In genomic region chr2:142879191-142879590, GRCh38 we compare ENCODE assay signal across 19 cellular contexts. TPM values are rescaled to one million over a fixed set of nuclear protein-coding genes. Genes with fewer than 3 reads are reported as not detected.
DNase-seq lines count a peak whose midpoint lies in the region; ATAC-seq and TF ChIP-seq lines count a peak whose summit lies in the region.
"Had no signal": no experiment of that assay in that cellular context is flagged by ENCODE, and none has a peak within 500 bp of the region (broad histone marks: within the 10 kb centered on the region; RNA-seq: fewer than 3 reads in every experiment).

No MANE protein-coding gene starts in this region.

- no peak for TF ChIP-seq CTCF in hepatocyte (IDR thresholded peaks at IDR 0.05; ENCODE audit: poor library complexity)
- TF ChIP-seq CTCF in mucosa of descending colon (IDR thresholded peaks at IDR 0.05): no peak

- intact Hi-C loops in mucosa of descending colon (cut with DNase I, micrococcal nuclease): no loop called here

- H3K4me3 ChIP-seq in Karpas-422 (ENCODE audit: low read length): no peak overlapping the region
- H3K4me3 ChIP-seq in hepatocyte: no peak overlapping the region
- H3K4me3 ChIP-seq in subcutaneous abdominal adipose tissue (ENCODE audit: low read depth in 1 of 5, low read length in 5 of 5): peak overlapping the region in 3 of 5 donors; percentile 19 to 40 (median 29)
- H3K4me3 ChIP-seq in neuronal stem cell (ENCODE audit: low read length in 2 of 2): no peak overlapping the region
- H3K4me3 ChIP-seq in mucosa of descending colon: no peak overlapping the region
- H3K4me3 ChIP-seq: ascending aorta, GM23248 had no signal

- peak overlapping the region; percentile 78 for H3K4me2 ChIP-seq in Karpas-422 (ENCODE audit: low read depth, low read length, poor library complexity, severe bottlenecking)
- peak overlapping the region; percentile 58 for H3K4me2 ChIP-seq in hepatocyte
- no peak overlapping the region for H3K4me2 ChIP-seq in neuronal stem cell (ENCODE audit: insufficient read depth, low read length, poor library complexity, severe bottlenecking)

- no peak overlapping the region for H2BK5ac ChIP-seq in neuronal stem cell (ENCODE audit: low read length)

- no peak overlapping the region for H4K8ac ChIP-seq in neuronal stem cell (ENCODE audit: low read depth, low read length)

- H2AK5ac ChIP-seq in neuronal stem cell (ENCODE audit: low read depth, low read length): no peak overlapping the region

- H3K79me1 ChIP-seq in neuronal stem cell (ENCODE audit: low read depth, low read length): no peaks in the 10 kb centered on the region

- H3K14ac ChIP-seq in neuronal stem cell (ENCODE audit: low read length): no peak overlapping the region

- H3K36me3 ChIP-seq in Karpas-422 (ENCODE audit: insufficient read depth, low read length) (no peaks in the 10 kb centered on the region), hepatocyte (replicated peaks; ENCODE audit: insufficient read depth, low read depth) (no peaks in the 10 kb centered on the region), subcutaneous abdominal adipose tissue (ENCODE audit: control insufficient read depth in 5 of 5, insufficient read depth in 5 of 5, low read length in 5 of 5) (no peaks in the 10 kb centered on the region), neuronal stem cell (replicated peaks in 1 of 2; ENCODE audit: control insufficient read depth in 2 of 2, insufficient read depth in 2 of 2, low read length in 2 of 2) (no peaks in the 10 kb centered on the region), mucosa of descending colon (ENCODE audit: low read depth) (no peaks in the 10 kb centered on the region)
- H3K36me3 ChIP-seq: ascending aorta, stomach, upper lobe of left lung had no signal

- WGBS in hepatocyte (ENCODE audit: low lambda C conversion rate, missing lambda C conversion rate): 96% methylated on average over 5 of the region's 5 CpGs
- WGBS in neuronal stem cell (ENCODE audit: extremely low coverage in 2 of 2, insufficient read length in 2 of 2, insufficient replicate concordance in 1 of 2), 2 donors: no CpG with 5 or more reads among the region's 5 CpGs

- H2BK15ac ChIP-seq in neuronal stem cell (ENCODE audit: low read length): no peak overlapping the region

- DNase-seq in NOMO-1 treated with DMSO at 0.1 percent for 48 hours (lab: John Stamatoyannopoulos, UW; ENCODE audit: unreplicated experiment) (peak; percentile 17), NOMO-1 (lab: John Stamatoyannopoulos, UW; ENCODE audit: unreplicated experiment in 2 of 2) (no peak), Karpas-422 (peak; percentile 45), hepatocyte (ENCODE audit: low spot score) (no peak), neuronal stem cell (ENCODE audit: low spot score) (no peak), mucosa of descending colon (no peak)
- DNase-seq: 8988T; activated CD4-positive, alpha-beta T cell treated with anti-CD3 and anti-CD28 coated beads for 1 hour; cerebellar nuclear complex; effector memory CD8-positive, alpha-beta T cell; GM23248; NCI-H1930; stomach; upper lobe of left lung had no signal

- H3K9me3 ChIP-seq in Karpas-422 (ENCODE audit: low read length) (no peaks in the 10 kb centered on the region), hepatocyte (ENCODE audit: low read depth) (no peaks in the 10 kb centered on the region), subcutaneous abdominal adipose tissue (ENCODE audit: control insufficient read depth in 5 of 5, low read length in 5 of 5) (no peaks in the 10 kb centered on the region), neuronal stem cell (replicated peaks in 1 of 2; ENCODE audit: control insufficient read depth in 2 of 2, insufficient read depth in 1 of 2, low read depth in 1 of 2, low read length in 2 of 2) (no peaks in the 10 kb centered on the region), mucosa of descending colon (no peaks in the 10 kb centered on the region)
- H3K9me3 ChIP-seq: ascending aorta, stomach, upper lobe of left lung had no signal

- no peak overlapping the region for H2BK120ac ChIP-seq in neuronal stem cell (ENCODE audit: low read depth, low read length)

- no peak overlapping the region for H2AFZ ChIP-seq in Karpas-422 (ENCODE audit: low read length)
- no peak overlapping the region for H2AFZ ChIP-seq in hepatocyte
- H2AFZ ChIP-seq in neuronal stem cell (ENCODE audit: low read length): no peak overlapping the region
- H2AFZ ChIP-seq: GM23248 had no signal

- no peak overlapping the region for H3K18ac ChIP-seq in neuronal stem cell (ENCODE audit: low read length)

- H3K4ac ChIP-seq in neuronal stem cell (ENCODE audit: low read length): no peak overlapping the region

- H3K4me1 ChIP-seq in Karpas-422 (ENCODE audit: low read length) (peaks cover 27% of the 10 kb centered on the region), hepatocyte (ENCODE audit: insufficient read depth) (peaks cover 4% of the 10 kb centered on the region), subcutaneous abdominal adipose tissue (ENCODE audit: control insufficient read depth in 5 of 5, insufficient read depth in 5 of 5, low read length in 5 of 5) (peaks cover 0 to 7% (median 2%) of the 10 kb centered on the region in 5 donors), neuronal stem cell (ENCODE audit: control insufficient read depth in 2 of 2, insufficient read depth in 1 of 2, low read depth in 1 of 2, low read length in 2 of 2) (no peaks in the 10 kb centered on the region), mucosa of descending colon (ENCODE audit: low read depth) (no peaks in the 10 kb centered on the region)
- H3K4me1 ChIP-seq: ascending aorta had no signal

- H4K20me1 ChIP-seq in Karpas-422 (ENCODE audit: insufficient read depth, low read depth, low read length) (no peaks in the 10 kb centered on the region), hepatocyte (ENCODE audit: insufficient read depth, poor library complexity, severe bottlenecking) (no peaks in the 10 kb centered on the region)

- H3K27me3 ChIP-seq in Karpas-422 (ENCODE audit: low read length) (no peaks in the 10 kb centered on the region), hepatocyte (no peaks in the 10 kb centered on the region), subcutaneous abdominal adipose tissue (ENCODE audit: control insufficient read depth in 5 of 5, insufficient read depth in 4 of 5, low read length in 5 of 5) (no peaks in the 10 kb centered on the region), neuronal stem cell (ENCODE audit: control insufficient read depth in 3 of 3, insufficient read depth in 3 of 3, low read depth in 1 of 3, low read length in 3 of 3) (no peaks in the 10 kb centered on the region)
- H3K27me3 ChIP-seq: ascending aorta, stomach, upper lobe of left lung had no signal

- H3K9ac ChIP-seq in Karpas-422 (ENCODE audit: low read length) (no peak overlapping the region), subcutaneous abdominal adipose tissue (ENCODE audit: low read length in 5 of 5) (no peak overlapping the region), neuronal stem cell (ENCODE audit: low read depth, low read length, poor library complexity) (no peak overlapping the region)
- H3K9ac ChIP-seq: GM23248 had no signal

- no peak for ATAC-seq in HG03139 (IDR thresholded peaks at IDR 0.05; ENCODE audit: unreplicated experiment)
- no peak for ATAC-seq in mucosa of descending colon
- ATAC-seq: activated naive CD4-positive, alpha-beta T cell treated with anti-CD3 and anti-CD28 coated beads, Interleukin-2, amount 50 U/mL, for 72 hours; effector memory CD8-positive, alpha-beta T cell; SK-N-SH treated with all-trans-retinoic acid at 6 μM for 48 hours had no signal

- H3K9me2 ChIP-seq in Karpas-422 (replicated peaks; ENCODE audit: insufficient read depth, low read length) (no peaks in the 10 kb centered on the region), hepatocyte (replicated peaks; ENCODE audit: insufficient read depth) (no peaks in the 10 kb centered on the region)

- H2BK12ac ChIP-seq in neuronal stem cell (ENCODE audit: low read length): no peak overlapping the region

- H3K23ac ChIP-seq in neuronal stem cell (ENCODE audit: low read depth, low read length, poor library complexity): no peak overlapping the region

- H4K91ac ChIP-seq in neuronal stem cell (ENCODE audit: low read depth, low read length, poor library complexity): no peak overlapping the region

- H3K27ac ChIP-seq in Karpas-422 (ENCODE audit: low read length) (no peak overlapping the region), hepatocyte (no peak overlapping the region), subcutaneous abdominal adipose tissue (ENCODE audit: low read depth, low read length) (no peak overlapping the region), neuronal stem cell (replicated peaks; ENCODE audit: low read length) (no peak overlapping the region)
- H3K27ac ChIP-seq: ascending aorta, stomach had no signal

- H3K79me2 ChIP-seq in Karpas-422 (ENCODE audit: low read length) (no peaks in the 10 kb centered on the region), hepatocyte (no peaks in the 10 kb centered on the region)

RNA-seq across cellular contexts. Expression of gene KYNU, which starts 1.7 kb away (rescaled TPM):
- 0.75 and 1.8 TPM in 2 replicates for total RNA-seq in Karpas-422 (2014; rRNA removed; shearing (Covaris generic); ENCODE audit: low replicate concordance)
- total RNA-seq in hepatocyte (13.1 and 13.8 TPM in 2 replicates), mucosa of descending colon (1 to 10 TPM; 1.7 to 3.3 (median 2.7) TPM)
- polyA plus RNA-seq in hepatocyte: 7.6 and 9.4 TPM in 2 replicates
- 0.03 TPM for polyA plus RNA-seq in neuronal stem cell (2013, experiment 1 of 2)
- polyA plus RNA-seq in neuronal stem cell (2013, experiment 2 of 2): 0.04 TPM
- total RNA-seq: activated naive CD4-positive, alpha-beta T cell treated with anti-CD3 and anti-CD28 coated beads, Interleukin-2, amount 50 U/mL, for 72 hours; GM23248 had no signal
- polyA plus RNA-seq: GM23248 had no signal

Comparison
In these comparisons a context has a peak if more than half of its experiments do, and no peak if none do; other contexts are left out.
1. DNase-seq: peak in NOMO-1 treated with DMSO at 0.1 percent for 48 hours (single experiment) and Karpas-422 (single experiment); none in NOMO-1 (0 of 2), hepatocyte (single experiment), neuronal stem cell (single experiment) and mucosa of descending colon (0 of 3).
2. H3K4me3 ChIP-seq: peak in subcutaneous abdominal adipose tissue (3 of 5); none in Karpas-422 (single experiment), hepatocyte (single experiment), neuronal stem cell (0 of 2) and mucosa of descending colon (single experiment).